Comparison of ENCODE assay signal across 18 cellular contexts in genomic region chr21:44736291-44737004, GRCh38. TPM values are rescaled to one million over a fixed set of nuclear protein-coding genes. Genes with fewer than 3 reads are reported as not detected.
DNase-seq lines count a peak whose midpoint lies in the region; ATAC-seq, FAIRE-seq and TF ChIP-seq lines count a peak whose summit lies in the region.
"Had no signal": no experiment of that assay in that cellular context is flagged by ENCODE, and none has a peak within 500 bp of the region (broad histone marks: within the 10 kb centered on the region; RNA-seq: fewer than 3 reads in every experiment).

No MANE protein-coding gene starts in this region.

- BruUV-seq in OCI-LY7 (replicated peaks; lab: Mats Ljungman, UMichigan): no TSS peak

- H3K4me3 ChIP-seq in A549 (no peak overlapping the region), Karpas-422 (ENCODE audit: low read length) (no peak overlapping the region), OCI-LY7 (ENCODE audit: low read depth, low read length, poor library complexity, severe bottlenecking) (no peak overlapping the region)

- TF ChIP-seq CTCF in A549 (IDR thresholded peaks at IDR 0.05) (no peak), GM13976 (IDR thresholded peaks at IDR 0.05; ENCODE audit: borderline replicate concordance, control extremely low read depth, extremely low read depth, insufficient read depth, missing control alignments) (no peak), OCI-LY7 (conservative IDR thresholded peaks at IDR 0.05; ENCODE audit: low read length) (no peak)

- no peaks in the 10 kb centered on the region for H3K79me2 ChIP-seq in Karpas-422 (ENCODE audit: low read length)
- H3K79me2 ChIP-seq in OCI-LY7 (ENCODE audit: insufficient read depth, low read depth, low read length): no peaks in the 10 kb centered on the region
- H3K79me2 ChIP-seq: parathyroid adenoma had no signal

- H3K4me1 ChIP-seq in A549 (peaks cover 12% of the 10 kb centered on the region), Karpas-422 (ENCODE audit: low read length) (no peaks in the 10 kb centered on the region), OCI-LY7 (ENCODE audit: insufficient read depth, low read length, poor library complexity, severe bottlenecking) (no peaks in the 10 kb centered on the region)
- H3K4me1 ChIP-seq: parathyroid adenoma had no signal

- 0 out of 6 replicates have a peak overlapping the region, but pooled peaks of 1 of the 2 experiments have one; percentile 33 for H3K27ac ChIP-seq in A549
- no peak overlapping the region for H3K27ac ChIP-seq in Karpas-422 (ENCODE audit: low read length)
- no peak overlapping the region for H3K27ac ChIP-seq in OCI-LY7 (ENCODE audit: low read depth, low read length, poor library complexity, severe bottlenecking)
- H3K27ac ChIP-seq: parathyroid adenoma had no signal

- H2AFZ ChIP-seq in Karpas-422 (ENCODE audit: low read length) (no peak overlapping the region), OCI-LY7 (ENCODE audit: low read length) (no peak overlapping the region)
- H2AFZ ChIP-seq: parathyroid adenoma had no signal

- H3K27me3 ChIP-seq in Karpas-422 (ENCODE audit: low read length): no peaks in the 10 kb centered on the region

- ATAC-seq in A549: peak; percentile 85 to 89
- peak; percentile 75 for ATAC-seq in left lobe of liver
- ATAC-seq: Panc1 had no signal

- H4K20me1 ChIP-seq in Karpas-422 (ENCODE audit: insufficient read depth, low read depth, low read length) (no peaks in the 10 kb centered on the region), OCI-LY7 (ENCODE audit: insufficient read depth, low read length) (no peaks in the 10 kb centered on the region)

- no peak for TF ChIP-seq EP300 in A549 (IDR thresholded peaks at IDR 0.05)

- WGBS in A549 (ENCODE audit: missing lambda C conversion rate): 10% methylated on average over 2 of the region's 8 CpGs

- POLR2A ChIA-PET in A549 (lab: Yijun Ruan, JAX): no interaction called here
- POLR2A ChIA-PET in OCI-LY7 (lab: Charles Lee): no interaction called here

- H3K4me2 ChIP-seq in A549 (peak overlapping the region; percentile 43), Karpas-422 (ENCODE audit: low read depth, low read length, poor library complexity, severe bottlenecking) (no peak overlapping the region), OCI-LY7 (ENCODE audit: low read length) (no peak overlapping the region)

- no peaks in the 10 kb centered on the region for H3K9me2 ChIP-seq in Karpas-422 (replicated peaks; ENCODE audit: insufficient read depth, low read length)
- H3K9me2 ChIP-seq in OCI-LY7 (ENCODE audit: insufficient read depth, low read length): no peaks in the 10 kb centered on the region

- no peak overlapping the region for H3K9ac ChIP-seq in Karpas-422 (ENCODE audit: low read length)
- H3K9ac ChIP-seq: parathyroid adenoma had no signal

- TF ChIP-seq RAD21 in A549 (conservative IDR thresholded peaks at IDR 0.05 in 1 of 2, IDR thresholded peaks at IDR 0.05 in 1 of 2): no peak

- H3K9me3 ChIP-seq in A549 (no peaks in the 10 kb centered on the region), Karpas-422 (ENCODE audit: low read length) (no peaks in the 10 kb centered on the region), OCI-LY7 (ENCODE audit: low read length) (no peaks in the 10 kb centered on the region)

- in situ Hi-C loops in GM13976 (cut with MboI; ENCODE audit: low sequenced_read_pairs, unreplicated experiment): no loop called here

- FAIRE-seq in A549 (lab: Jason Lieb, UNC): no peak
- FAIRE-seq: GM12892, GM19239 had no signal

- intact Hi-C loops in OCI-LY7 (cut with micrococcal nuclease; ENCODE audit: unreplicated experiment): no loop called here

- no peaks in the 10 kb centered on the region for H3K36me3 ChIP-seq in Karpas-422 (ENCODE audit: insufficient read depth, low read length)
- no peaks in the 10 kb centered on the region for H3K36me3 ChIP-seq in OCI-LY7 (ENCODE audit: insufficient read depth, low read length)

- DNase-seq in A549 (ENCODE audit: low read depth in 1 of 2, low spot score in 1 of 2) (peak; percentile 31 to 70), GM13976 (ENCODE audit: low spot score) (peak; percentile 18), NCI-H774 (lab: John Stamatoyannopoulos, UW) (peak; percentile 76), left lobe of liver (ENCODE audit: low spot score) (no peak), Karpas-422 (no peak), OCI-LY7 (ENCODE audit: low spot score) (no peak)
- no peak for DNase-seq in effector CD4-positive, alpha-beta T cell
- no peak for DNase-seq in stimulated activated CD4-positive, alpha-beta T cell treated with anti-CD3 and anti-CD28 coated beads, Interleukin-4, amount 100 ng/mL, for 1 hour
- DNase-seq: activated CD4-positive, alpha-beta T cell treated with anti-CD3 and anti-CD28 coated beads, Interleukin-2, amount 50 U/mL, for 48 hours; effector memory CD4-positive, alpha-beta T cell; foreskin fibroblast; midbrain; trophoblast cell had no signal

- no peak for TF ChIP-seq POLR2A in A549 (IDR thresholded peaks at IDR 0.05; ENCODE audit: low read length)

- CTCF ChIA-PET in A549 (lab: Yijun Ruan, JAX): interaction anchor here (1.5 kb wide), 1 partner anchor 226 kb away, joined by 3 read pairs; no protein-coding TSS in a partner anchor
- CTCF ChIA-PET in OCI-LY7 (lab: Charles Lee; ENCODE audit: unreplicated experiment): interaction anchor here (0.6 kb wide), 1 partner anchor 1153 kb away, joined by 4 read pairs; no protein-coding TSS in a partner anchor

TF ChIP-seq in A549, 52 proteins besides CTCF, POLR2A, EP300 and RAD21:
- TF ChIP-seq CEBPB (IDR thresholded peaks at IDR 0.05): no peak
- TF ChIP-seq RFX5 (IDR thresholded peaks at IDR 0.05): no peak
- TF ChIP-seq, protein P1, sequence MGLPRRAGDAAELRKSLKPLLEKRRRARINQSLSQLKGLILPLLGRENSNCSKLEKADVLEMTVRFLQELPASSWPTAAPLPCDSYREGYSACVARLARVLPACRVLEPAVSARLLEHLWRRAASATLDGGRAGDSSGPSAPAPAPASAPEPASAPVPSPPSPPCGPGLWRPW (IDR thresholded peaks at IDR 0.05): no peak
- no peak for TF ChIP-seq ZC3H11A (IDR thresholded peaks at IDR 0.05)
- TF ChIP-seq SREBF2 (IDR thresholded peaks at IDR 0.05): no peak
- TF ChIP-seq, protein P2, sequence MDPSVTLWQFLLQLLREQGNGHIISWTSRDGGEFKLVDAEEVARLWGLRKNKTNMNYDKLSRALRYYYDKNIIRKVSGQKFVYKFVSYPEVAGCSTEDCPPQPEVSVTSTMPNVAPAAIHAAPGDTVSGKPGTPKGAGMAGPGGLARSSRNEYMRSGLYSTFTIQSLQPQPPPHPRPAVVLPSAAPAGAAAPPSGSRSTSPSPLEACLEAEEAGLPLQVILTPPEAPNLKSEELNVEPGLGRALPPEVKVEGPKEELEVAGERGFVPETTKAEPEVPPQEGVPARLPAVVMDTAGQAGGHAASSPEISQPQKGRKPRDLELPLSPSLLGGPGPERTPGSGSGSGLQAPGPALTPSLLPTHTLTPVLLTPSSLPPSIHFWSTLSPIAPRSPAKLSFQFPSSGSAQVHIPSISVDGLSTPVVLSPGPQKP (IDR thresholded peaks at IDR 0.05; ENCODE audit: low read depth, low read length): no peak
- no peak for TF ChIP-seq E2F6 (IDR thresholded peaks at IDR 0.05; ENCODE audit: borderline replicate concordance, low read depth)
- TF ChIP-seq FOSB (CRISPR knock-in tag; IDR thresholded peaks at IDR 0.05): no peak
- no peak for TF ChIP-seq MAFK (IDR thresholded peaks at IDR 0.05; ENCODE audit: partially characterized antibody)
- TF ChIP-seq, protein P3, sequence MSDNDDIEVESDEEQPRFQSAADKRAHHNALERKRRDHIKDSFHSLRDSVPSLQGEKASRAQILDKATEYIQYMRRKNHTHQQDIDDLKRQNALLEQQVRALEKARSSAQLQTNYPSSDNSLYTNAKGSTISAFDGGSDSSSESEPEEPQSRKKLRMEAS (IDR thresholded peaks at IDR 0.05): no peak

RNA-seq across cellular contexts. Expression of gene TSPEAR, which starts 25.1 kb away (rescaled TPM):
- polyA plus RNA-seq in A549 (2011; rRNA removed) (not detected in 2 replicates), A549 (2017; fragmentation: RNase III; extraction: RNeasy Plus Mini Kit Qiagen cat#74134 plus additional on column Dnase treatment) (not detected in 3 replicates)
- polyA plus RNA-seq in A549 (2012; cell fraction: cytosol; rRNA removed): 0.01 TPM in 1 of 2 replicates, not detected in the other
- polyA plus RNA-seq in A549 (2012; cell fraction: nucleus; rRNA removed): 0.02 and 0.06 TPM in 2 replicates
- polyA minus RNA-seq in A549 (2011; rRNA and poly(A)+ RNA removed): not detected in 2 replicates
- total RNA-seq in left lobe of liver (not detected), OCI-LY7 (2022) (not detected in 2 replicates)
- not detected in 2 replicates for total RNA-seq in Karpas-422 (2014; rRNA removed; shearing (Covaris generic); ENCODE audit: low replicate concordance)
- not detected in 2 replicates for total RNA-seq in OCI-LY7 (2014; rRNA removed; shearing (Covaris generic))
- polyA plus RNA-seq: IgD-negative memory B cell had no signal

RNA-seq across cellular contexts. Expression of gene KRTAP10-12, which starts 39.5 kb away (rescaled TPM):
- polyA plus RNA-seq in A549 (2011; rRNA removed) (not detected in 2 replicates), A549 (2017; fragmentation: RNase III; extraction: RNeasy Plus Mini Kit Qiagen cat#74134 plus additional on column Dnase treatment) (not detected in 3 replicates)
- polyA plus RNA-seq in A549 (2012; cell fraction: cytosol; rRNA removed): not detected in 2 replicates
- polyA plus RNA-seq in A549 (2012; cell fraction: nucleus; rRNA removed): not detected in 2 replicates
- polyA minus RNA-seq in A549 (2011; rRNA and poly(A)+ RNA removed): not detected in 2 replicates
- total RNA-seq in left lobe of liver (not detected), OCI-LY7 (2022) (not detected in 2 replicates)
- total RNA-seq in Karpas-422 (2014; rRNA removed; shearing (Covaris generic); ENCODE audit: low replicate concordance): not detected in 2 replicates
- total RNA-seq in OCI-LY7 (2014; rRNA removed; shearing (Covaris generic)): not detected in 2 replicates
- polyA plus RNA-seq: IgD-negative memory B cell had no signal

RNA-seq across cellular contexts. Expression of gene KRTAP12-1, which starts 54.5 kb away (rescaled TPM):
- polyA plus RNA-seq in A549 (2011; rRNA removed) (not detected in 2 replicates), A549 (2017; fragmentation: RNase III; extraction: RNeasy Plus Mini Kit Qiagen cat#74134 plus additional on column Dnase treatment) (not detected in 3 replicates)
- polyA plus RNA-seq in A549 (2012; cell fraction: cytosol; rRNA removed): not detected in 2 replicates
- polyA plus RNA-seq in A549 (2012; cell fraction: nucleus; rRNA removed): not detected in 2 replicates
- polyA minus RNA-seq in A549 (2011; rRNA and poly(A)+ RNA removed): not detected in 2 replicates
- total RNA-seq in left lobe of liver (not detected), OCI-LY7 (2022) (not detected in 2 replicates)
- total RNA-seq in Karpas-422 (2014; rRNA removed; shearing (Covaris generic); ENCODE audit: low replicate concordance): not detected in 2 replicates
- total RNA-seq in OCI-LY7 (2014; rRNA removed; shearing (Covaris generic)): not detected in 2 replicates
- polyA plus RNA-seq: IgD-negative memory B cell had no signal

Comparison
In these comparisons a context has a peak if more than half of its experiments do, and no peak if none do; other contexts are left out.
1. DNase-seq: peak in A549 (2 of 2), GM13976 (single experiment) and NCI-H774 (single experiment); none in left lobe of liver (single experiment), Karpas-422 (single experiment), effector CD4-positive, alpha-beta T cell (single experiment), OCI-LY7 (single experiment) and stimulated activated CD4-positive, alpha-beta T cell treated with anti-CD3 and anti-CD28 coated beads, Interleukin-4, amount 100 ng/mL, for 1 hour (single experiment).